14 cellular contexts compared by ENCODE assay signal in genomic region chr20:35279040-35279439, GRCh38. TPM values are rescaled to one million over a fixed set of nuclear protein-coding genes. Genes with fewer than 3 reads are reported as not detected.
DNase-seq lines count a peak whose midpoint lies in the region; ATAC-seq and TF ChIP-seq lines count a peak whose summit lies in the region.
"Had no signal": no experiment of that assay in that cellular context is flagged by ENCODE, and none has a peak within 500 bp of the region (broad histone marks: within the 10 kb centered on the region; RNA-seq: fewer than 3 reads in every experiment).

No MANE protein-coding gene starts in this region.

- peak overlapping the region; percentile 98 for H3K4me3 Mint-ChIP-seq in activated CD8-positive, alpha-beta T cell treated with anti-CD3 and anti-CD28 coated beads for 36 hours
- no peak overlapping the region for H3K4me3 Mint-ChIP-seq in stimulated activated memory B cell treated with anti-CD40 and anti-IgM and Interleukin-4, amounts not matched to agents 10 μg/mL and 1 μg/mL and 100 μg/mL, for 72 hours

- H3K4me1 Mint-ChIP-seq in activated CD8-positive, alpha-beta T cell treated with anti-CD3 and anti-CD28 coated beads for 36 hours (ENCODE audit: low read depth), result peaks cover 27% of the 10 kb centered on the region
- H3K4me1 Mint-ChIP-seq in stimulated activated memory B cell treated with anti-CD40 and anti-IgM and Interleukin-4, amounts not matched to agents 10 μg/mL and 1 μg/mL and 100 μg/mL, for 72 hours, result peaks cover 47% of the 10 kb centered on the region

- H3K27me3 Mint-ChIP-seq in activated CD8-positive, alpha-beta T cell treated with anti-CD3 and anti-CD28 coated beads for 36 hours, result no peaks in the 10 kb centered on the region
- no peaks in the 10 kb centered on the region for H3K27me3 Mint-ChIP-seq in stimulated activated memory B cell treated with anti-CD40 and anti-IgM and Interleukin-4, amounts not matched to agents 10 μg/mL and 1 μg/mL and 100 μg/mL, for 72 hours

- peak overlapping the region; percentile 82 for H3K27ac Mint-ChIP-seq in activated CD8-positive, alpha-beta T cell treated with anti-CD3 and anti-CD28 coated beads for 36 hours
- H3K27ac Mint-ChIP-seq in stimulated activated memory B cell treated with anti-CD40 and anti-IgM and Interleukin-4, amounts not matched to agents 10 μg/mL and 1 μg/mL and 100 μg/mL, for 72 hours, result peak overlapping the region; percentile 99

- no peak for TF ChIP-seq CTCF in activated CD8-positive, alpha-beta T cell treated with anti-CD3 and anti-CD28 coated beads for 36 hours (IDR thresholded peaks at IDR 0.05)

- intact Hi-C loops in activated CD8-positive, alpha-beta T cell treated with anti-CD3 and anti-CD28 coated beads for 36 hours (cut with micrococcal nuclease), result no loop called here

- peaks cover 66% of the 10 kb centered on the region for H3K36me3 Mint-ChIP-seq in activated CD8-positive, alpha-beta T cell treated with anti-CD3 and anti-CD28 coated beads for 36 hours (ENCODE audit: low read depth)
- H3K36me3 Mint-ChIP-seq in stimulated activated memory B cell treated with anti-CD40 and anti-IgM and Interleukin-4, amounts not matched to agents 10 μg/mL and 1 μg/mL and 100 μg/mL, for 72 hours, result peaks cover 37% of the 10 kb centered on the region

- DNase-seq in HT-29 (ENCODE audit: low spot score) (peak; percentile 84), hepatic stellate cell (ENCODE audit: low spot score) (peak; percentile 53), dedifferentiated amniotic fluid mesenchymal stem cell (ENCODE audit: extremely low spot score) (no peak), mucosa of gallbladder (ENCODE audit: low spot score) (no peak), SW480 (ENCODE audit: low spot score) (no peak)
- no peak for DNase-seq in activated CD8-positive, alpha-beta T cell treated with anti-CD3 and anti-CD28 coated beads for 36 hours
- DNase-seq: activated gamma-delta T cell had no signal

- POLR2A ChIA-PET in activated CD8-positive, alpha-beta T cell treated with anti-CD3 and anti-CD28 coated beads for 36 hours (lab: Charles Lee), result interaction anchor here (1.6 to 2.0 kb wide), 2 partner anchors 12 to 14 kb away, joined by 6 to 7 read pairs; no protein-coding TSS in a partner anchor

- CTCF ChIA-PET in activated CD8-positive, alpha-beta T cell treated with anti-CD3 and anti-CD28 coated beads for 36 hours (lab: Charles Lee), result interaction anchor here (0.7 to 4.0 kb wide), 2 partner anchors 25 to 134 kb away, joined by 3 to 18 read pairs; no protein-coding TSS in a partner anchor

- ATAC-seq in activated CD8-positive, alpha-beta T cell treated with anti-CD3 and anti-CD28 coated beads for 36 hours, result no peak
- no peak for ATAC-seq in stimulated activated memory B cell treated with anti-CD40 and anti-IgM and Interleukin-4, amounts not matched to agents 10 μg/mL and 1 μg/mL and 100 μg/mL, for 72 hours
- no peak for ATAC-seq in HG03280 (IDR thresholded peaks at IDR 0.05; ENCODE audit: unreplicated experiment)

- H3K9me3 Mint-ChIP-seq in activated CD8-positive, alpha-beta T cell treated with anti-CD3 and anti-CD28 coated beads for 36 hours, result no peaks in the 10 kb centered on the region
- H3K9me3 Mint-ChIP-seq in stimulated activated memory B cell treated with anti-CD40 and anti-IgM and Interleukin-4, amounts not matched to agents 10 μg/mL and 1 μg/mL and 100 μg/mL, for 72 hours, result no peaks in the 10 kb centered on the region

RNA-seq across cellular contexts. Expression of gene MMP24OS, which starts 1.1 kb away (rescaled TPM):
- total RNA-seq in HT-29 (2014; rRNA removed; shearing (Covaris generic)), result 31.6 and 40.1 TPM in 2 replicates
- total RNA-seq in activated CD8-positive, alpha-beta T cell treated with anti-CD3 and anti-CD28 coated beads for 36 hours, result 10 to 100 TPM; 46.6 to 48.4 TPM
- 123 TPM for total RNA-seq in mucosa of gallbladder

RNA-seq across cellular contexts. Expression of gene EIF6, which starts 5.5 kb away (rescaled TPM):
- total RNA-seq in HT-29 (2014; rRNA removed; shearing (Covaris generic)), result 508 and 511 TPM in 2 replicates
- 100 to 1,000 TPM; 132 to 144 TPM for total RNA-seq in activated CD8-positive, alpha-beta T cell treated with anti-CD3 and anti-CD28 coated beads for 36 hours
- total RNA-seq in mucosa of gallbladder, result 98.5 TPM

RNA-seq across cellular contexts. Expression of gene FAM83C, which starts 13.2 kb away (rescaled TPM):
- 0.37 and 0.81 TPM in 2 replicates for total RNA-seq in HT-29 (2014; rRNA removed; shearing (Covaris generic))
- not detected for total RNA-seq in activated CD8-positive, alpha-beta T cell treated with anti-CD3 and anti-CD28 coated beads for 36 hours
- total RNA-seq in mucosa of gallbladder, result not detected
- total RNA-seq: fibroblast of lung; lung; NCI-H460; T-helper 2 cell treated with Interferon-gamma antibody and Interleukin-4, amounts not matched to agents 100 ng/mL and 5 ng/mL, for 36 hours; temporal lobe had no signal

RNA-seq across cellular contexts. Expression of gene MMP24, which starts 52.5 kb away (rescaled TPM):
- total RNA-seq in HT-29 (2014; rRNA removed; shearing (Covaris generic)), result 5.7 and 6.3 TPM in 2 replicates
- not detected for total RNA-seq in activated CD8-positive, alpha-beta T cell treated with anti-CD3 and anti-CD28 coated beads for 36 hours
- total RNA-seq in mucosa of gallbladder, result 1.6 TPM
- total RNA-seq: T-helper 2 cell treated with Interferon-gamma antibody and Interleukin-4, amounts not matched to agents 100 ng/mL and 5 ng/mL, for 36 hours had no signal

Comparison
In these comparisons a context has a peak if more than half of its experiments do, and no peak if none do; other contexts are left out.
1. DNase-seq: peak in HT-29 (single experiment) and hepatic stellate cell (single experiment); none in activated CD8-positive, alpha-beta T cell treated with anti-CD3 and anti-CD28 coated beads for 36 hours (single experiment), dedifferentiated amniotic fluid mesenchymal stem cell (single experiment), mucosa of gallbladder (single experiment) and SW480 (single experiment).